Comparison of ENCODE assay signal across 8 cellular contexts in genomic region chr16:17467923-17468540, GRCh38. TPM values are rescaled to one million over a fixed set of nuclear protein-coding genes. Genes with fewer than 3 reads are reported as not detected.
A peak's percentile ranks its signal among the peaks of the same experiment; 100 is the strongest.
DNase-seq lines count a peak whose midpoint lies in the region; ATAC-seq and TF ChIP-seq lines count a peak whose summit lies in the region.

No MANE protein-coding gene starts in this region.

- TF ChIP-seq CTCF in fibroblast of villous mesenchyme (IDR thresholded peaks at IDR 0.05; ENCODE audit: insufficient read depth, low read depth, low read length) (peak; percentile 81), nephron progenitor cell (IDR thresholded peaks at IDR 0.05) (peak; percentile 55)

- peaks cover 6% of the 10 kb centered on the region for H3K27me3 ChIP-seq in HAP-1 (ENCODE audit: low read depth)

- no peaks in the 10 kb centered on the region for H3K9me3 Mint-ChIP-seq in activated T-cell treated with anti-CD3 and anti-CD28 coated beads, Interleukin-2, amount 50 U/mL, for 72 hours
- no peaks in the 10 kb centered on the region for H3K9me3 Mint-ChIP-seq in nephron progenitor cell

- no peaks in the 10 kb centered on the region for H3K4me1 ChIP-seq in HAP-1

- peaks cover 51% of the 10 kb centered on the region for H3K4me1 Mint-ChIP-seq in activated T-cell treated with anti-CD3 and anti-CD28 coated beads, Interleukin-2, amount 50 U/mL, for 72 hours (ENCODE audit: low read depth)
- peaks cover 52% of the 10 kb centered on the region for H3K4me1 Mint-ChIP-seq in nephron progenitor cell

- peak overlapping the region; percentile 64 to 94 for H3K4me3 Mint-ChIP-seq in activated T-cell treated with anti-CD3 and anti-CD28 coated beads, Interleukin-2, amount 50 U/mL, for 72 hours
- H3K4me3 Mint-ChIP-seq in nephron progenitor cell = peak overlapping the region; percentile 92

- peak overlapping the region; percentile 71 for H3K4me3 ChIP-seq in fibroblast of villous mesenchyme (ENCODE audit: low read depth, low read length)
- H3K4me3 ChIP-seq in HAP-1 = no peak overlapping the region

- DNase-seq in SIG-M5 treated with dmso at 0.1 percent for 504 hours (lab: John Stamatoyannopoulos, UW; ENCODE audit: unreplicated experiment) (peak; percentile 66), SIG-M5 (lab: John Stamatoyannopoulos, UW) (no peak), NCI-H460 (ENCODE audit: extremely low read depth, low read depth) (peak; percentile 68), fibroblast of villous mesenchyme (ENCODE audit: low read depth) (peak; percentile 66), nephron progenitor cell (peak; percentile 70), HAP-1 (ENCODE audit: low spot score in 2 of 2) (no peak)
- peak; percentile 38 to 40 for DNase-seq in activated T-cell treated with anti-CD3 and anti-CD28 coated beads, Interleukin-2, amount 50 U/mL, for 72 hours

- in situ Hi-C loops in HAP-1 (cut with MboI; ENCODE audit: low sequenced_read_pairs) = no loop called here

- peak; percentile 28 to 29 for ATAC-seq in activated T-cell treated with anti-CD3 and anti-CD28 coated beads, Interleukin-2, amount 50 U/mL, for 72 hours (replicated peaks in 1 of 2)
- ATAC-seq in GM18517 (IDR thresholded peaks at IDR 0.05; ENCODE audit: unreplicated experiment) = no peak

- peak overlapping the region; percentile 10 for H3K27ac Mint-ChIP-seq in activated T-cell treated with anti-CD3 and anti-CD28 coated beads, Interleukin-2, amount 50 U/mL, for 72 hours
- no peak overlapping the region for H3K27ac Mint-ChIP-seq in nephron progenitor cell

- no peaks in the 10 kb centered on the region for H3K36me3 ChIP-seq in HAP-1 (replicated peaks)

- peaks cover 5 to 8% of the 10 kb centered on the region in 2 donors for H3K36me3 Mint-ChIP-seq in activated T-cell treated with anti-CD3 and anti-CD28 coated beads, Interleukin-2, amount 50 U/mL, for 72 hours (ENCODE audit: insufficient read depth in 2 of 2)
- peaks cover 4% of the 10 kb centered on the region for H3K36me3 Mint-ChIP-seq in nephron progenitor cell (ENCODE audit: low read depth)

- H3K27me3 Mint-ChIP-seq in activated T-cell treated with anti-CD3 and anti-CD28 coated beads, Interleukin-2, amount 50 U/mL, for 72 hours (ENCODE audit: low read depth) = peaks cover 15% of the 10 kb centered on the region
- peaks cover 23% of the 10 kb centered on the region for H3K27me3 Mint-ChIP-seq in nephron progenitor cell (ENCODE audit: low read depth, poor library complexity)

- no peaks in the 10 kb centered on the region for H3K9me3 ChIP-seq in HAP-1

RNA-seq across cellular contexts. Expression of gene XYLT1, which starts 2.7 kb away (rescaled TPM):
- 27.1 and 27.2 TPM in 2 replicates for total RNA-seq in NCI-H460 (2014; rRNA removed; shearing (Covaris generic))
- 5.6 and 6.7 TPM in 2 replicates for polyA plus RNA-seq in NCI-H460 (2014; cell fraction: nucleus; rRNA removed)
- total RNA-seq in activated T-cell treated with anti-CD3 and anti-CD28 coated beads, Interleukin-2, amount 50 U/mL, for 72 hours = 10 to 100 TPM; 17.1 to 17.9 TPM
- 2.6 and 10.6 TPM in 2 replicates for total RNA-seq in fibroblast of villous mesenchyme

Comparison
In these comparisons a context has a peak if more than half of its experiments do, and no peak if none do; other contexts are left out.
1. DNase-seq: peak in SIG-M5 treated with dmso at 0.1 percent for 504 hours (single experiment), NCI-H460 (single experiment), activated T-cell treated with anti-CD3 and anti-CD28 coated beads, Interleukin-2, amount 50 U/mL, for 72 hours (2 of 2), fibroblast of villous mesenchyme (single experiment) and nephron progenitor cell (single experiment); none in SIG-M5 (single experiment) and HAP-1 (0 of 2).